19 cellular contexts compared by ENCODE assay signal in genomic region chr16:24784121-24784520, GRCh38.
"Had no signal": no experiment of that assay in that cellular context is flagged by ENCODE, and none has a peak within 500 bp of the region (broad histone marks: within the 10 kb centered on the region; RNA-seq: fewer than 3 reads in every experiment).

No MANE protein-coding gene starts in this region.

- H3K9me3 Mint-ChIP-seq: activated B cell treated with CpG ODN at 0.5 μM for 24 hours; activated CD4-positive, alpha-beta memory T cell treated with anti-CD3 and anti-CD28 coated beads, Interleukin-2, amount 10 ng/mL, durations not matched to agents 7 days and 5 days; activated naive CD4-positive, alpha-beta T cell treated with anti-CD3 and anti-CD28 coated beads, Interleukin-2, amount 50 U/mL, for 24 hours; activated T-cell treated with anti-CD3 and anti-CD28 coated beads, Interleukin-2, amount 50 U/mL, for 4 hours; dendritic cell treated with granulocyte-macrophage colony-stimulating factor and Interleukin-4, amounts not matched to agents 40 ng/mL and 50 ng/mL, for 4 days; naive thymus-derived CD4-positive, alpha-beta T cell; stimulated activated naive CD8-positive, alpha-beta T cell treated with anti-CD3 and anti-CD28 coated beads, Interleukin-15, Interleukin-2, amounts not matched to agents 100 ng/mL and 50 ng/mL, for 24 hours had no signal

- H3K4me3 ChIP-seq: esophagus muscularis mucosa, heart right ventricle, vagina had no signal

- ATAC-seq: activated CD8-positive, alpha-beta memory T cell treated with anti-CD3 and anti-CD28 coated beads, Interleukin-2, amount 10 ng/mL, durations not matched to agents 7 days and 5 days; activated T-cell treated with anti-CD3 and anti-CD28 coated beads, Interleukin-2, amount 50 U/mL, for 4 hours; heart right ventricle; naive thymus-derived CD4-positive, alpha-beta T cell had no signal

- H3K4me1 Mint-ChIP-seq: activated B cell treated with CpG ODN at 0.5 μM for 24 hours; activated CD4-positive, alpha-beta memory T cell treated with anti-CD3 and anti-CD28 coated beads, Interleukin-2, amount 10 ng/mL, durations not matched to agents 7 days and 5 days; activated CD8-positive, alpha-beta memory T cell treated with anti-CD3 and anti-CD28 coated beads, Interleukin-2, amount 10 ng/mL, durations not matched to agents 7 days and 5 days had no signal

- DNase-seq: activated B cell treated with CpG ODN at 0.5 μM for 24 hours; activated CD4-positive, alpha-beta memory T cell treated with anti-CD3 and anti-CD28 coated beads, Interleukin-2, amount 10 ng/mL, durations not matched to agents 7 days and 5 days; activated CD4-positive, alpha-beta T cell treated with anti-CD3 and anti-CD28 coated beads for 48 hours; activated CD8-positive, alpha-beta memory T cell treated with anti-CD3 and anti-CD28 coated beads, Interleukin-2, amount 10 ng/mL, durations not matched to agents 7 days and 5 days; activated gamma-delta T cell; activated T-cell treated with anti-CD3 and anti-CD28 coated beads, Interleukin-2, amount 50 U/mL, for 4 hours; effector CD8-positive, alpha-beta T cell; heart right ventricle; mesendoderm; naive thymus-derived CD4-positive, alpha-beta T cell; stimulated activated CD4-positive, alpha-beta T cell treated with anti-CD3 and anti-CD28 coated beads, Interleukin-2, amount 100 ng/mL, for 48 hours; SW 1271; trophoblast cell had no signal

- H3K27me3 ChIP-seq: esophagus muscularis mucosa, heart right ventricle, neutrophil, vagina had no signal

- H3K27me3 Mint-ChIP-seq: activated B cell treated with CpG ODN at 0.5 μM for 24 hours; activated CD4-positive, alpha-beta memory T cell treated with anti-CD3 and anti-CD28 coated beads, Interleukin-2, amount 10 ng/mL, durations not matched to agents 7 days and 5 days; activated CD8-positive, alpha-beta memory T cell treated with anti-CD3 and anti-CD28 coated beads, Interleukin-2, amount 10 ng/mL, durations not matched to agents 7 days and 5 days; activated naive CD4-positive, alpha-beta T cell treated with anti-CD3 and anti-CD28 coated beads, Interleukin-2, amount 50 U/mL, for 24 hours; dendritic cell treated with granulocyte-macrophage colony-stimulating factor and Interleukin-4, amounts not matched to agents 40 ng/mL and 50 ng/mL, for 4 days; naive thymus-derived CD4-positive, alpha-beta T cell; stimulated activated naive CD8-positive, alpha-beta T cell treated with anti-CD3 and anti-CD28 coated beads, Interleukin-15, Interleukin-2, amounts not matched to agents 100 ng/mL and 50 ng/mL, for 24 hours had no signal

- H3K27ac ChIP-seq: esophagus muscularis mucosa, neutrophil, vagina had no signal

- H3K27ac Mint-ChIP-seq: activated B cell treated with CpG ODN at 0.5 μM for 24 hours; activated CD4-positive, alpha-beta memory T cell treated with anti-CD3 and anti-CD28 coated beads, Interleukin-2, amount 10 ng/mL, durations not matched to agents 7 days and 5 days; activated CD8-positive, alpha-beta memory T cell treated with anti-CD3 and anti-CD28 coated beads, Interleukin-2, amount 10 ng/mL, durations not matched to agents 7 days and 5 days; activated naive CD4-positive, alpha-beta T cell treated with anti-CD3 and anti-CD28 coated beads, Interleukin-2, amount 50 U/mL, for 24 hours; dendritic cell treated with granulocyte-macrophage colony-stimulating factor and Interleukin-4, amounts not matched to agents 40 ng/mL and 50 ng/mL, for 4 days; stimulated activated naive CD8-positive, alpha-beta T cell treated with anti-CD3 and anti-CD28 coated beads, Interleukin-15, Interleukin-2, amounts not matched to agents 100 ng/mL and 50 ng/mL, for 24 hours had no signal

- H3K4me3 Mint-ChIP-seq: activated B cell treated with CpG ODN at 0.5 μM for 24 hours; activated CD4-positive, alpha-beta memory T cell treated with anti-CD3 and anti-CD28 coated beads, Interleukin-2, amount 10 ng/mL, durations not matched to agents 7 days and 5 days; activated CD8-positive, alpha-beta memory T cell treated with anti-CD3 and anti-CD28 coated beads, Interleukin-2, amount 10 ng/mL, durations not matched to agents 7 days and 5 days; activated naive CD4-positive, alpha-beta T cell treated with anti-CD3 and anti-CD28 coated beads, Interleukin-2, amount 50 U/mL, for 24 hours; activated T-cell treated with anti-CD3 and anti-CD28 coated beads, Interleukin-2, amount 50 U/mL, for 4 hours; dendritic cell treated with granulocyte-macrophage colony-stimulating factor and Interleukin-4, amounts not matched to agents 40 ng/mL and 50 ng/mL, for 4 days; naive thymus-derived CD4-positive, alpha-beta T cell; stimulated activated naive CD8-positive, alpha-beta T cell treated with anti-CD3 and anti-CD28 coated beads, Interleukin-15, Interleukin-2, amounts not matched to agents 100 ng/mL and 50 ng/mL, for 24 hours had no signal

- H3K9me3 ChIP-seq: esophagus muscularis mucosa, heart right ventricle, neutrophil, vagina had no signal
